In genomic region chr17:58322581-58323419, GRCh38 we compare ENCODE assay signal across 1 cellular context.
TF ChIP-seq lines count a peak whose summit lies in the region.

No MANE protein-coding gene starts in this region.

TF ChIP-seq in HepG2, 621 proteins besides CTCF, POLR2A, EP300 and RAD21:
- TF ChIP-seq EED (CRISPR knock-in tag; IDR thresholded peaks at IDR 0.05) (no peak), THAP9 (CRISPR knock-in tag; IDR thresholded peaks at IDR 0.05; ENCODE audit: borderline replicate concordance) (0 out of 2 replicates have a peak, but pooled peaks have one; percentile 9), ZNF326 (CRISPR knock-in tag; IDR thresholded peaks at IDR 0.05; ENCODE audit: borderline replicate concordance) (no peak), AHDC1 (CRISPR knock-in tag; IDR thresholded peaks at IDR 0.05; ENCODE audit: borderline replicate concordance) (no peak), SATB2 (CRISPR knock-in tag; IDR thresholded peaks at IDR 0.05) (no peak), ZNF878 (CRISPR knock-in tag; IDR thresholded peaks at IDR 0.05) (no peak)
